In genomic region chr12:52249511-52250047, GRCh38 we compare ENCODE assay signal across 1 cellular context.
TF ChIP-seq lines count a peak whose summit lies in the region.

No MANE protein-coding gene starts in this region.

TF ChIP-seq in IMR-90, 13 proteins besides CTCF, POLR2A, EP300 and RAD21 (continued from another document):
- TF ChIP-seq USF2 (IDR thresholded peaks at IDR 0.05; ENCODE audit: low read depth, low read length) (no peak), RFX5 (IDR thresholded peaks at IDR 0.05; ENCODE audit: low read depth, low read length) (no peak), MAFK (IDR thresholded peaks at IDR 0.05; ENCODE audit: low read depth, low read length) (no peak), ELK1 (IDR thresholded peaks at IDR 0.05; ENCODE audit: borderline replicate concordance, low read depth, low read length) (no peak), MAZ (IDR thresholded peaks at IDR 0.05; ENCODE audit: borderline replicate concordance, low read depth, low read length) (no peak), MXI1 (IDR thresholded peaks at IDR 0.05; ENCODE audit: borderline replicate concordance, low read depth, low read length) (no peak), BHLHE40 (IDR thresholded peaks at IDR 0.05; ENCODE audit: low read depth, low read length) (no peak), CHD1 (IDR thresholded peaks at IDR 0.05; ENCODE audit: low read depth, low read length) (no peak), CEBPB (IDR thresholded peaks at IDR 0.05; ENCODE audit: low read depth, low read length) (no peak), FOS (IDR thresholded peaks at IDR 0.05; ENCODE audit: low read depth, low read length) (no peak), NFE2L2 (IDR thresholded peaks at IDR 0.05; ENCODE audit: low read depth, low read length) (no peak), SMC3 (IDR thresholded peaks at IDR 0.05; ENCODE audit: low read depth, low read length) (no peak)
